ENCODE assay signal across 28 cellular contexts in genomic region chr7:30745251-30745650, GRCh38. TPM values are rescaled to one million over a fixed set of nuclear protein-coding genes. Genes with fewer than 3 reads are reported as not detected.
"Had no signal": no experiment of that assay in that cellular context is flagged by ENCODE, and none has a peak within 500 bp of the region (broad histone marks: within the 10 kb centered on the region; RNA-seq: fewer than 3 reads in every experiment).

No MANE protein-coding gene starts in this region.

- FAIRE-seq: colon had no signal

- H3K36me3 ChIP-seq: esophagus squamous epithelium, neural progenitor cell, spleen, WERI-Rb-1 had no signal

- H3K27ac Mint-ChIP-seq: activated CD4-positive, alpha-beta T cell treated with anti-CD3 and anti-CD28 coated beads, Interleukin-2, amount 10 ng/mL, durations not matched to agents 7 days and 5 days; activated CD8-positive, alpha-beta memory T cell treated with anti-CD3 and anti-CD28 coated beads, Interleukin-2, amount 10 ng/mL, durations not matched to agents 7 days and 5 days; activated CD8-positive, alpha-beta T cell treated with anti-CD3 and anti-CD28 coated beads for 36 hours; activated naive CD4-positive, alpha-beta T cell treated with anti-CD3 and anti-CD28 coated beads, Interleukin-2, amount 10 ng/mL, durations not matched to agents 7 days and 5 days; naive B cell; neural progenitor cell; progenitor cell of endocrine pancreas; type B pancreatic cell had no signal

- H3K27ac ChIP-seq: dorsolateral prefrontal cortex, esophagus squamous epithelium, hepatocyte, neural progenitor cell, spleen, WERI-Rb-1 had no signal

- DNase-seq: activated CD4-positive, alpha-beta T cell treated with anti-CD3 and anti-CD28 coated beads, Interleukin-2, amount 10 ng/mL, durations not matched to agents 7 days and 5 days; activated CD4-positive, CD25-positive, alpha-beta regulatory T cell treated with anti-CD3 and anti-CD28 coated beads, Interleukin-2, amount 50 U/mL, for 72 hours; activated CD8-positive, alpha-beta memory T cell treated with anti-CD3 and anti-CD28 coated beads, Interleukin-2, amount 10 ng/mL, durations not matched to agents 7 days and 5 days; activated CD8-positive, alpha-beta T cell treated with anti-CD3 and anti-CD28 coated beads for 36 hours; activated effector memory CD4-positive, alpha-beta T cell treated with anti-CD3 and anti-CD28 coated beads, Interleukin-2, amount 50 U/mL, for 16 hours; activated naive CD4-positive, alpha-beta T cell treated with anti-CD3 and anti-CD28 coated beads, Interleukin-2, amount 10 ng/mL, durations not matched to agents 7 days and 5 days; activated T-cell treated with anti-CD3 and anti-CD28 coated beads for 4 hours; anterior cingulate cortex; caudate nucleus; dorsolateral prefrontal cortex; esophagus squamous epithelium; foreskin fibroblast; immature natural killer cell; naive B cell; retina; stimulated activated CD4-positive, alpha-beta T cell treated with anti-CD3 and anti-CD28 coated beads, Interleukin-4, amount 100 ng/mL, for 1 hour; stimulated activated naive CD4-positive, alpha-beta T cell; testis; WERI-Rb-1 had no signal

- H3K4me3 Mint-ChIP-seq: activated CD4-positive, alpha-beta T cell treated with anti-CD3 and anti-CD28 coated beads, Interleukin-2, amount 10 ng/mL, durations not matched to agents 7 days and 5 days; activated CD8-positive, alpha-beta memory T cell treated with anti-CD3 and anti-CD28 coated beads, Interleukin-2, amount 10 ng/mL, durations not matched to agents 7 days and 5 days; activated CD8-positive, alpha-beta T cell treated with anti-CD3 and anti-CD28 coated beads for 36 hours; activated naive CD4-positive, alpha-beta T cell treated with anti-CD3 and anti-CD28 coated beads, Interleukin-2, amount 10 ng/mL, durations not matched to agents 7 days and 5 days; brain; immature natural killer cell; naive B cell; neural progenitor cell; type B pancreatic cell had no signal

- H3K36me3 Mint-ChIP-seq: activated CD8-positive, alpha-beta memory T cell treated with anti-CD3 and anti-CD28 coated beads, Interleukin-2, amount 10 ng/mL, durations not matched to agents 7 days and 5 days; activated naive CD4-positive, alpha-beta T cell treated with anti-CD3 and anti-CD28 coated beads, Interleukin-2, amount 10 ng/mL, durations not matched to agents 7 days and 5 days; brain; immature natural killer cell; naive B cell; neural progenitor cell; type B pancreatic cell had no signal

- H3K4me3 ChIP-seq: dorsolateral prefrontal cortex, esophagus squamous epithelium, hepatocyte, neural progenitor cell, spleen, testis had no signal

- H3K27me3 ChIP-seq: dorsolateral prefrontal cortex, esophagus squamous epithelium, hepatocyte, neural progenitor cell, spleen, testis had no signal

- H3K9me3 Mint-ChIP-seq: activated CD4-positive, alpha-beta T cell treated with anti-CD3 and anti-CD28 coated beads, Interleukin-2, amount 10 ng/mL, durations not matched to agents 7 days and 5 days; activated naive CD4-positive, alpha-beta T cell treated with anti-CD3 and anti-CD28 coated beads, Interleukin-2, amount 10 ng/mL, durations not matched to agents 7 days and 5 days; immature natural killer cell; type B pancreatic cell had no signal

- ATAC-seq: activated CD8-positive, alpha-beta memory T cell treated with anti-CD3 and anti-CD28 coated beads, Interleukin-2, amount 10 ng/mL, durations not matched to agents 7 days and 5 days; activated CD8-positive, alpha-beta T cell treated with anti-CD3 and anti-CD28 coated beads for 36 hours; SK-N-SH treated with all-trans-retinoic acid at 6 μM for 48 hours had no signal

- H3K4me1 Mint-ChIP-seq: brain, neural progenitor cell had no signal

- H3K27me3 Mint-ChIP-seq: activated CD8-positive, alpha-beta memory T cell treated with anti-CD3 and anti-CD28 coated beads, Interleukin-2, amount 10 ng/mL, durations not matched to agents 7 days and 5 days; activated CD8-positive, alpha-beta T cell treated with anti-CD3 and anti-CD28 coated beads for 36 hours; progenitor cell of endocrine pancreas had no signal

- H3K4me1 ChIP-seq: neural progenitor cell had no signal

- H3K9me3 ChIP-seq: esophagus squamous epithelium, spleen, testis had no signal

RNA-seq across cellular contexts. Expression of gene INMT, which starts 6.7 kb away (rescaled TPM):
- total RNA-seq: activated CD8-positive, alpha-beta T cell treated with anti-CD3 and anti-CD28 coated beads for 36 hours; kidney epithelial cell had no signal
- polyA plus RNA-seq: immature natural killer cell had no signal
